Comparison of ENCODE assay signal across 1 cellular context in the genomic region with DNA sequence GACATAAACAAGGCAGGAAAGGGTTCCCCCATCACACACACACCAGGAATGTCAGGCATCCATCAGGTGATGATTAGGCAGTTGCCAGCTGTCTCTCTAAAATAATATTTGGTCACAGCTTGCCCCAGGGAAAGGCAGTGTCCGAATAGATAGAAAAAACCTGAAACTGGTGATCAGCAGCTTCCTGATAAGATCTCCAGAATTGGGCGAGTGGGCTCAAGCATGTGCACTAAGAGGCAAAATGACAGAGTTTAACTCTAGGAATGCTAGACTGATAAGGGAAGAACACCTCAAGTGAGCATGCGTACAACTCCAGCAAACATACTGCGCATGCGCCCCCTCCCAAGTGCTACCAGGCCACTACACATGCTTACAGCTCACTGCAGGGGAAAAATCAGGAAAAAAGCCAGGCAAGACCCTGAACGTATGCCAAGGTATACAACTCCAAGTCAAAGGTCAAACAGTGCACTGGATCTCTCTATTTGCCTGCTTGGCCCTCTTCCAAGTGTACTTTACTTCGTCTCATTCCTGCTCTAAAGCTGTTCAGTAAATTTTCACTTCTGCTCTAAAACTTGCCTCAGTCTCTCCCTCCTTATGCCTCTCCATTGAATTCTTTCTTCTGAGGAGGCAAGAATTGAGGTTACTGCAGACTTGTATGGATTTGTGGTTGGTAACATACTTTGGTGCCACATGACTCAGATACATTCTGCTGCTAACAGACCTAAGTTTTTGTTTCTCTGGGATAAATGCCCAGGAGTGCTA.
A peak's percentile ranks its signal among the peaks of the same experiment; 100 is the strongest.
TF ChIP-seq lines count a peak whose summit lies in the region.

No MANE protein-coding gene starts in this region.

TF ChIP-seq in HepG2, 621 proteins besides CTCF, POLR2A, EP300 and RAD21 (continued from another document and continues in another):
- TF ChIP-seq, protein P1, sequence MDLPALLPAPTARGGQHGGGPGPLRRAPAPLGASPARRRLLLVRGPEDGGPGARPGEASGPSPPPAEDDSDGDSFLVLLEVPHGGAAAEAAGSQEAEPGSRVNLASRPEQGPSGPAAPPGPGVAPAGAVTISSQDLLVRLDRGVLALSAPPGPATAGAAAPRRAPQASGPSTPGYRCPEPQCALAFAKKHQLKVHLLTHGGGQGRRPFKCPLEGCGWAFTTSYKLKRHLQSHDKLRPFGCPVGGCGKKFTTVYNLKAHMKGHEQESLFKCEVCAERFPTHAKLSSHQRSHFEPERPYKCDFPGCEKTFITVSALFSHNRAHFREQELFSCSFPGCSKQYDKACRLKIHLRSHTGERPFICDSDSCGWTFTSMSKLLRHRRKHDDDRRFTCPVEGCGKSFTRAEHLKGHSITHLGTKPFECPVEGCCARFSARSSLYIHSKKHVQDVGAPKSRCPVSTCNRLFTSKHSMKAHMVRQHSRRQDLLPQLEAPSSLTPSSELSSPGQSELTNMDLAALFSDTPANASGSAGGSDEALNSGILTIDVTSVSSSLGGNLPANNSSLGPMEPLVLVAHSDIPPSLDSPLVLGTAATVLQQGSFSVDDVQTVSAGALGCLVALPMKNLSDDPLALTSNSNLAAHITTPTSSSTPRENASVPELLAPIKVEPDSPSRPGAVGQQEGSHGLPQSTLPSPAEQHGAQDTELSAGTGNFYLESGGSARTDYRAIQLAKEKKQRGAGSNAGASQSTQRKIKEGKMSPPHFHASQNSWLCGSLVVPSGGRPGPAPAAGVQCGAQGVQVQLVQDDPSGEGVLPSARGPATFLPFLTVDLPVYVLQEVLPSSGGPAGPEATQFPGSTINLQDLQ (CRISPR knock-in tag; IDR thresholded peaks at IDR 0.05) = no peak
- no peak for TF ChIP-seq TBX2 (CRISPR knock-in tag; IDR thresholded peaks at IDR 0.05; ENCODE audit: borderline replicate concordance)
- no peak for TF ChIP-seq RBM22 (optimal IDR thresholded peaks at IDR 0.05; ENCODE audit: low read length)
- TF ChIP-seq ZBTB3 (CRISPR knock-in tag; IDR thresholded peaks at IDR 0.05; ENCODE audit: borderline replicate concordance, low read depth) = peak; percentile 98
- TF ChIP-seq, protein P2, sequence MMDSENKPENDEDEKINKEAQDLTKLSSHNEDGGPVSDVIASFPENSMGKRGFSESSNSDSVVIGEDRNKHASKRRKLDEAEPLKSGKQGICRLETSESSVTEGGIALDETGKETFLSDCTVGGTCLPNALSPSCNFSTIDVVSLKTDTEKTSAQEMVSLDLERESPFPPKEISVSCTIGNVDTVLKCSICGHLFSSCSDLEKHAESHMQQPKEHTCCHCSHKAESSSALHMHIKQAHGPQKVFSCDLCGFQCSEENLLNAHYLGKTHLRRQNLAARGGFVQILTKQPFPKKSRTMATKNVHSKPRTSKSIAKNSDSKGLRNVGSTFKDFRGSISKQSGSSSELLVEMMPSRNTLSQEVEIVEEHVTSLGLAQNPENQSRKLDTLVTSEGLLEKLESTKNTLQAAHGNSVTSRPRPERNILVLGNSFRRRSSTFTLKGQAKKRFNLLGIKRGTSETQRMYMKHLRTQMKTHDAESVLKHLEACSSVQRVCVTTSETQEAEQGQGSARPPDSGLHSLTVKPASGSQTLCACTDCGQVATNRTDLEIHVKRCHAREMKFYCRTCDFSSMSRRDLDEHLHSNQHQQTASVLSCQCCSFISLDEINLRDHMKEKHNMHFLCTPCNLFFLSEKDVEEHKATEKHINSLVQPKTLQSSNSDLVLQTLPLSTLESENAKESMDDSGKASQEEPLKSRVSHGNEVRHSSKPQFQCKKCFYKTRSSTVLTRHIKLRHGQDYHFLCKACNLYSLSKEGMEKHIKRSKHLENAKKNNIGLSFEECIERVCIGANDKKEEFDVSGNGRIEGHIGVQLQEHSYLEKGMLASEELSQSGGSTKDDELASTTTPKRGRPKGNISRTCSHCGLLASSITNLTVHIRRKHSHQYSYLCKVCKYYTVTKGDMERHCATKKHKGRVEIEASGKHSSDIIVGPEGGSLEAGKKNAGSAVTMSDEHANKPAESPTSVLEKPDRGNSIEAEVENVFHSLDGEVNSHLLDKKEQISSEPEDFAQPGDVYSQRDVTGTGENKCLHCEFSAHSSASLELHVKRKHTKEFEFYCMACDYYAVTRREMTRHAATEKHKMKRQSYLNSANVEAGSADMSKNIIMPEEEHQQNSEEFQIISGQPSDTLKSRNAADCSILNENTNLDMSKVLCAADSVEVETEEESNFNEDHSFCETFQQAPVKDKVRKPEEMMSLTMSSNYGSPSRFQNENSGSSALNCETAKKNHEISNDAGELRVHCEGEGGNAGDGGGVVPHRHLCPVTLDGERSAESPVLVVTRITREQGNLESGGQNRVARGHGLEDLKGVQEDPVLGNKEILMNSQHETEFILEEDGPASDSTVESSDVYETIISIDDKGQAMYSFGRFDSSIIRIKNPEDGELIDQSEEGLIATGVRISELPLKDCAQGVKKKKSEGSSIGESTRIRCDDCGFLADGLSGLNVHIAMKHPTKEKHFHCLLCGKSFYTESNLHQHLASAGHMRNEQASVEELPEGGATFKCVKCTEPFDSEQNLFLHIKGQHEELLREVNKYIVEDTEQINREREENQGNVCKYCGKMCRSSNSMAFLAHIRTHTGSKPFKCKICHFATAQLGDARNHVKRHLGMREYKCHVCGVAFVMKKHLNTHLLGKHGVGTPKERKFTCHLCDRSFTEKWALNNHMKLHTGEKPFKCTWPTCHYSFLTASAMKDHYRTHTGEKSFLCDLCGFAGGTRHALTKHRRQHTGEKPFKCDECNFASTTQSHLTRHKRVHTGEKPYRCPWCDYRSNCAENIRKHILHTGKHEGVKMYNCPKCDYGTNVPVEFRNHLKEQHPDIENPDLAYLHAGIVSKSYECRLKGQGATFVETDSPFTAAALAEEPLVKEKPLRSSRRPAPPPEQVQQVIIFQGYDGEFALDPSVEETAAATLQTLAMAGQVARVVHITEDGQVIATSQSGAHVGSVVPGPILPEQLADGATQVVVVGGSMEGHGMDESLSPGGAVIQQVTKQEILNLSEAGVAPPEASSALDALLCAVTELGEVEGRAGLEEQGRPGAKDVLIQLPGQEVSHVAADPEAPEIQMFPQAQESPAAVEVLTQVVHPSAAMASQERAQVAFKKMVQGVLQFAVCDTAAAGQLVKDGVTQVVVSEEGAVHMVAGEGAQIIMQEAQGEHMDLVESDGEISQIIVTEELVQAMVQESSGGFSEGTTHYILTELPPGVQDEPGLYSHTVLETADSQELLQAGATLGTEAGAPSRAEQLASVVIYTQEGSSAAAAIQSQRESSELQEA (CRISPR knock-in tag; IDR thresholded peaks at IDR 0.05; ENCODE audit: not compliant biosample characterization) = no peak
- peak; percentile 82 for TF ChIP-seq POGZ (CRISPR knock-in tag; IDR thresholded peaks at IDR 0.05)
- no peak for TF ChIP-seq ZNF253 (CRISPR knock-in tag; IDR thresholded peaks at IDR 0.05; ENCODE audit: borderline replicate concordance)
- no peak for TF ChIP-seq ZNF512 (CRISPR knock-in tag; IDR thresholded peaks at IDR 0.05)
- no peak for TF ChIP-seq KAT7 (CRISPR knock-in tag; IDR thresholded peaks at IDR 0.05; ENCODE audit: borderline replicate concordance)
- no peak for TF ChIP-seq ZNF260 (CRISPR knock-in tag; IDR thresholded peaks at IDR 0.05; ENCODE audit: borderline replicate concordance, low read depth)
- TF ChIP-seq SNRNP70 (IDR thresholded peaks at IDR 0.05; ENCODE audit: low read depth, low read length) = no peak
- TF ChIP-seq TCF7L2 (IDR thresholded peaks at IDR 0.05; ENCODE audit: low read depth, low read length) = no peak
- no peak for TF ChIP-seq ZSCAN31 (CRISPR knock-in tag; IDR thresholded peaks at IDR 0.05; ENCODE audit: low read depth)
- TF ChIP-seq MATR3 (CRISPR knock-in tag; IDR thresholded peaks at IDR 0.05) = no peak
- TF ChIP-seq ZNF614 (CRISPR knock-in tag; IDR thresholded peaks at IDR 0.05; ENCODE audit: borderline replicate concordance) = peak; percentile 90; the same call in 1 of the 2 replicates
- no peak for TF ChIP-seq ZNF724P (CRISPR knock-in tag; IDR thresholded peaks at IDR 0.05; ENCODE audit: borderline replicate concordance)
- peak; percentile 35; the same call in 1 of the 2 replicates for TF ChIP-seq TGIF2 (CRISPR knock-in tag; IDR thresholded peaks at IDR 0.05)
- no peak for TF ChIP-seq HOXA9 (CRISPR knock-in tag; IDR thresholded peaks at IDR 0.05; ENCODE audit: borderline replicate concordance)
- peak; percentile 73 for TF ChIP-seq GATAD2A (CRISPR knock-in tag; IDR thresholded peaks at IDR 0.05)
- TF ChIP-seq, protein P3, sequence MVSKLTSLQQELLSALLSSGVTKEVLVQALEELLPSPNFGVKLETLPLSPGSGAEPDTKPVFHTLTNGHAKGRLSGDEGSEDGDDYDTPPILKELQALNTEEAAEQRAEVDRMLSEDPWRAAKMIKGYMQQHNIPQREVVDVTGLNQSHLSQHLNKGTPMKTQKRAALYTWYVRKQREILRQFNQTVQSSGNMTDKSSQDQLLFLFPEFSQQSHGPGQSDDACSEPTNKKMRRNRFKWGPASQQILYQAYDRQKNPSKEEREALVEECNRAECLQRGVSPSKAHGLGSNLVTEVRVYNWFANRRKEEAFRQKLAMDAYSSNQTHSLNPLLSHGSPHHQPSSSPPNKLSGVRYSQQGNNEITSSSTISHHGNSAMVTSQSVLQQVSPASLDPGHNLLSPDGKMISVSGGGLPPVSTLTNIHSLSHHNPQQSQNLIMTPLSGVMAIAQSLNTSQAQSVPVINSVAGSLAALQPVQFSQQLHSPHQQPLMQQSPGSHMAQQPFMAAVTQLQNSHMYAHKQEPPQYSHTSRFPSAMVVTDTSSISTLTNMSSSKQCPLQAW (CRISPR knock-in tag; IDR thresholded peaks at IDR 0.05) = no peak
- peak; percentile 35; the same call in 1 of the 2 replicates for TF ChIP-seq YEATS4 (CRISPR knock-in tag; IDR thresholded peaks at IDR 0.05; ENCODE audit: borderline replicate concordance)
- no peak for TF ChIP-seq ZNF276 (CRISPR knock-in tag; IDR thresholded peaks at IDR 0.05; ENCODE audit: low read depth)
- TF ChIP-seq TBX3 (IDR thresholded peaks at IDR 0.05; ENCODE audit: borderline replicate concordance) = peak; percentile 44; the same call in 1 of the 2 replicates
- TF ChIP-seq ZFP1 (CRISPR knock-in tag; IDR thresholded peaks at IDR 0.05) = 0 out of 2 replicates have a peak, but pooled peaks have one; percentile 37
- TF ChIP-seq ZNF790 (CRISPR knock-in tag; IDR thresholded peaks at IDR 0.05; ENCODE audit: borderline replicate concordance) = no peak
- TF ChIP-seq MIER3 (CRISPR knock-in tag; IDR thresholded peaks at IDR 0.05; ENCODE audit: borderline replicate concordance) = peak; percentile 79; the same call in 1 of the 2 replicates
- TF ChIP-seq ZMYM2 (CRISPR knock-in tag; IDR thresholded peaks at IDR 0.05) = no peak
- TF ChIP-seq ZNF777 (CRISPR knock-in tag; IDR thresholded peaks at IDR 0.05) = no peak
- TF ChIP-seq, protein P4, sequence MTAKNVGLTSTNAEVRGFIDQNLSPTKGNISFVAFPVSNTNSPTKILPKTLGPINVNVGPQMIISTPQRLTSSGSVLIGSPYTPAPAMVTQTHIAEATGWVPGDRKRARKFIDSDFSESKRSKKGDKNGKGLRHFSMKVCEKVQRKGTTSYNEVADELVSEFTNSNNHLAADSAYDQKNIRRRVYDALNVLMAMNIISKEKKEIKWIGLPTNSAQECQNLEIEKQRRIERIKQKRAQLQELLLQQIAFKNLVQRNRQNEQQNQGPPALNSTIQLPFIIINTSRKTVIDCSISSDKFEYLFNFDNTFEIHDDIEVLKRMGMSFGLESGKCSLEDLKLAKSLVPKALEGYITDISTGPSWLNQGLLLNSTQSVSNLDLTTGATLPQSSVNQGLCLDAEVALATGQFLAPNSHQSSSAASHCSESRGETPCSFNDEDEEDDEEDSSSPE (CRISPR knock-in tag; IDR thresholded peaks at IDR 0.05) = peak; percentile 28; the same call in 1 of the 2 replicates
- no peak for TF ChIP-seq ZNF326 (CRISPR knock-in tag; IDR thresholded peaks at IDR 0.05; ENCODE audit: borderline replicate concordance)
- TF ChIP-seq, protein P5, sequence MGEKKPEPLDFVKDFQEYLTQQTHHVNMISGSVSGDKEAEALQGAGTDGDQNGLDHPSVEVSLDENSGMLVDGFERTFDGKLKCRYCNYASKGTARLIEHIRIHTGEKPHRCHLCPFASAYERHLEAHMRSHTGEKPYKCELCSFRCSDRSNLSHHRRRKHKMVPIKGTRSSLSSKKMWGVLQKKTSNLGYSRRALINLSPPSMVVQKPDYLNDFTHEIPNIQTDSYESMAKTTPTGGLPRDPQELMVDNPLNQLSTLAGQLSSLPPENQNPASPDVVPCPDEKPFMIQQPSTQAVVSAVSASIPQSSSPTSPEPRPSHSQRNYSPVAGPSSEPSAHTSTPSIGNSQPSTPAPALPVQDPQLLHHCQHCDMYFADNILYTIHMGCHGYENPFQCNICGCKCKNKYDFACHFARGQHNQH (CRISPR knock-in tag; IDR thresholded peaks at IDR 0.05) = peak; percentile 70
- peak; percentile 96 for TF ChIP-seq NFIC (IDR thresholded peaks at IDR 0.05; ENCODE audit: low read length)
- TF ChIP-seq RXRB (CRISPR knock-in tag; IDR thresholded peaks at IDR 0.05; ENCODE audit: borderline replicate concordance) = peak; percentile 79; the same call in 1 of the 2 replicates
- peak; percentile 77 for TF ChIP-seq RCOR2 (CRISPR knock-in tag; IDR thresholded peaks at IDR 0.05)
- no peak for TF ChIP-seq RBM39 (IDR thresholded peaks at IDR 0.05; ENCODE audit: low read depth, low read length, poor library complexity, severe bottlenecking)
- TF ChIP-seq, protein P6, sequence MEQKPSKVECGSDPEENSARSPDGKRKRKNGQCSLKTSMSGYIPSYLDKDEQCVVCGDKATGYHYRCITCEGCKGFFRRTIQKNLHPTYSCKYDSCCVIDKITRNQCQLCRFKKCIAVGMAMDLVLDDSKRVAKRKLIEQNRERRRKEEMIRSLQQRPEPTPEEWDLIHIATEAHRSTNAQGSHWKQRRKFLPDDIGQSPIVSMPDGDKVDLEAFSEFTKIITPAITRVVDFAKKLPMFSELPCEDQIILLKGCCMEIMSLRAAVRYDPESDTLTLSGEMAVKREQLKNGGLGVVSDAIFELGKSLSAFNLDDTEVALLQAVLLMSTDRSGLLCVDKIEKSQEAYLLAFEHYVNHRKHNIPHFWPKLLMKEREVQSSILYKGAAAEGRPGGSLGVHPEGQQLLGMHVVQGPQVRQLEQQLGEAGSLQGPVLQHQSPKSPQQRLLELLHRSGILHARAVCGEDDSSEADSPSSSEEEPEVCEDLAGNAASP (CRISPR knock-in tag; IDR thresholded peaks at IDR 0.05; ENCODE audit: borderline replicate concordance) = 0 out of 2 replicates have a peak, but pooled peaks have one; percentile 60
